ENCODE assay signal across 9 cellular contexts in the genomic region with DNA sequence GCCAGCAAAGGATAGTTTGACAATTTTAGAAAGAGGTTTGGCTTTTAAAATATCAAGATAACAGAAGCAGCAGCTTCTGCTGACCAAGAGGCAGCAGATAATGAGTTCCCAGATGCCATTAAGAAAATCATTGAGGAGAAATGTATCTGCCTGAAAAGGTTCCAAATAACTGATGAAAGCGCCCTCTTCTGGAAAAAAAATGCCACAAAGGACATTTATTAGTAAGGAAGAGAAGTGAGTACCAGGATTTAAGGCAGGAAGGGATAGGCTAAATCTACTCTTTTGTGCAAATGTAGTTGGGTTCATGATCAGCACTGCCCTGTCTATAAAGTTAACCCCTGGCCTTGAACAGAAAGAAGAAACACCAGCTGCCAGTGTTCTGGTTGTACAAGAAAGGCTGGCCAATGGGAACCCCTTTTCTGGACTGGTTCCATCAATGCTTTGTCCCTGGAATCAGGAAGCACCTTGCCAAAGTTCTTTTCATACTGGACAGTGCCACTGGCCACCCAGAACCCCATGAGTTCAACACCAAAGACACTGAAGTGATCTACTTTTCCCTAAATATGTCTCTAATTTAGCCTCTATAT. TPM values are rescaled to one million over a fixed set of nuclear protein-coding genes. Genes with fewer than 3 reads are reported as not detected.
A peak's percentile ranks its signal among the peaks of the same experiment; 100 is the strongest.
DNase-seq lines count a peak whose midpoint lies in the region; ATAC-seq and TF ChIP-seq lines count a peak whose summit lies in the region.
"Had no signal": no experiment of that assay in that cellular context is flagged by ENCODE, and none has a peak within 500 bp of the region (broad histone marks: within the 10 kb centered on the region; RNA-seq: fewer than 3 reads in every experiment).

No MANE protein-coding gene starts in this region.

- peaks cover 15% of the 10 kb centered on the region for H3K36me3 Mint-ChIP-seq in natural killer cell treated with Interleukin-12 subunit alpha and Interleukin-12 subunit beta and Interleukin-15 and Interleukin-18, amount 100 ng/mL, for 72 hours

- DNase-seq in SHP77 (lab: John Stamatoyannopoulos, UW) = peak; percentile 6 to 8
- no peak for DNase-seq in SHP77 treated with DMSO at 0.1 percent for 48 hours (lab: John Stamatoyannopoulos, UW)
- peak; percentile 25 for DNase-seq in NCI-H526 treated with DMSO at 0.1 percent for 48 hours (lab: John Stamatoyannopoulos, UW)
- peak; percentile 18 to 21 for DNase-seq in dermis microvascular lymphatic vessel endothelial cell (ENCODE audit: low read depth in 2 of 2)
- DNase-seq in retinal pigment epithelial cell (ENCODE audit: low read depth) = no peak
- DNase-seq in dorsolateral prefrontal cortex = no peak
- DNase-seq in natural killer cell treated with Interleukin-12 subunit alpha and Interleukin-12 subunit beta and Interleukin-15 and Interleukin-18, amount 100 ng/mL, for 72 hours (ENCODE audit: low spot score) = no peak
- DNase-seq in H4 (ENCODE audit: low spot score) = no peak
- DNase-seq: NCI-H2171 had no signal

- H3K4me1 Mint-ChIP-seq in natural killer cell treated with Interleukin-12 subunit alpha and Interleukin-12 subunit beta and Interleukin-15 and Interleukin-18, amount 100 ng/mL, for 72 hours (ENCODE audit: low read depth in 2 of 2) = no peaks in the 10 kb centered on the region

- H3K4me3 ChIP-seq in retinal pigment epithelial cell (ENCODE audit: low read length) = no peak overlapping the region
- no peak overlapping the region for H3K4me3 ChIP-seq in dorsolateral prefrontal cortex

- TF ChIP-seq CTCF in retinal pigment epithelial cell (conservative IDR thresholded peaks at IDR 0.05; ENCODE audit: low read depth, low read length) = peak; percentile 49
- peak in 15 of 56 donors; percentile 11 to 27 (median 21) for TF ChIP-seq CTCF in dorsolateral prefrontal cortex (IDR thresholded peaks at IDR 0.05 in 54 of 56, conservative IDR thresholded peaks at IDR 0.05 in 2 of 56; ENCODE audit: low read depth in 1 of 56, partially characterized antibody in 56 of 56)

- no peak for ATAC-seq in natural killer cell treated with Interleukin-12 subunit alpha and Interleukin-12 subunit beta and Interleukin-15 and Interleukin-18, amount 100 ng/mL, for 72 hours

- H3K27me3 ChIP-seq in dorsolateral prefrontal cortex = no peaks in the 10 kb centered on the region

- H3K27ac ChIP-seq in dorsolateral prefrontal cortex = peak overlapping the region in 5 of 59 donors; percentile 2 to 43 (median 27)

- no peak overlapping the region for H3K27ac Mint-ChIP-seq in natural killer cell treated with Interleukin-12 subunit alpha and Interleukin-12 subunit beta and Interleukin-15 and Interleukin-18, amount 100 ng/mL, for 72 hours

- intact Hi-C loops in dorsolateral prefrontal cortex (cut with DNase I) = no loop called here

- no peaks in the 10 kb centered on the region for H3K9me3 Mint-ChIP-seq in natural killer cell treated with Interleukin-12 subunit alpha and Interleukin-12 subunit beta and Interleukin-15 and Interleukin-18, amount 100 ng/mL, for 72 hours

- H3K27me3 Mint-ChIP-seq in natural killer cell treated with Interleukin-12 subunit alpha and Interleukin-12 subunit beta and Interleukin-15 and Interleukin-18, amount 100 ng/mL, for 72 hours = no peaks in the 10 kb centered on the region

- H3K4me3 Mint-ChIP-seq in natural killer cell treated with Interleukin-12 subunit alpha and Interleukin-12 subunit beta and Interleukin-15 and Interleukin-18, amount 100 ng/mL, for 72 hours = no peak overlapping the region

RNA-seq across cellular contexts. Expression of a gene that starts 40.6 kb away (rescaled TPM):
- total RNA-seq in dermis microvascular lymphatic vessel endothelial cell (12.0 and 13.5 TPM in 2 replicates), dorsolateral prefrontal cortex (10 to 100 TPM; 12.0 to 42.3 (median 27.3) TPM)
- total RNA-seq in natural killer cell treated with Interleukin-12 subunit alpha and Interleukin-12 subunit beta and Interleukin-15 and Interleukin-18, amount 100 ng/mL, for 72 hours = 10 to 100 TPM; 17.5 to 37.7 TPM
- 6.7 and 14.3 TPM in 2 replicates for total RNA-seq in H4 (2014; rRNA removed; shearing (Covaris generic))

RNA-seq across cellular contexts. Expression of a gene that starts 40.7 kb away (rescaled TPM):
- total RNA-seq in dermis microvascular lymphatic vessel endothelial cell (7.6 and 9.6 TPM in 2 replicates), dorsolateral prefrontal cortex (10 to 100 TPM; 11.3 to 36.8 (median 23.3) TPM)
- 1 to 10 TPM; 6.4 to 6.9 TPM for total RNA-seq in natural killer cell treated with Interleukin-12 subunit alpha and Interleukin-12 subunit beta and Interleukin-15 and Interleukin-18, amount 100 ng/mL, for 72 hours
- 37.9 and 48.7 TPM in 2 replicates for total RNA-seq in H4 (2014; rRNA removed; shearing (Covaris generic))

RNA-seq across cellular contexts. Expression of a gene that starts 54.6 kb away (rescaled TPM):
- under 0.01 TPM in 2 replicates for total RNA-seq in dermis microvascular lymphatic vessel endothelial cell
- total RNA-seq in dorsolateral prefrontal cortex = 10 to 100 TPM in 33 of 120 experiments, 1 to 10 TPM in 87; 2.8 to 16.9 (median 8.6) TPM
- total RNA-seq in natural killer cell treated with Interleukin-12 subunit alpha and Interleukin-12 subunit beta and Interleukin-15 and Interleukin-18, amount 100 ng/mL, for 72 hours = under 1 TPM in 1 of 2 donors, not detected in 1; 0.28 TPM
- total RNA-seq in H4 (2014; rRNA removed; shearing (Covaris generic)) = not detected in 2 replicates

RNA-seq across cellular contexts. Expression of a gene that starts 57.1 kb away (rescaled TPM):
- 6.1 and 8.3 TPM in 2 replicates for total RNA-seq in dermis microvascular lymphatic vessel endothelial cell
- total RNA-seq in dorsolateral prefrontal cortex = 10 to 100 TPM in 83 of 120 experiments, 1 to 10 TPM in 37; 6.5 to 19.1 (median 11.1) TPM
- total RNA-seq in natural killer cell treated with Interleukin-12 subunit alpha and Interleukin-12 subunit beta and Interleukin-15 and Interleukin-18, amount 100 ng/mL, for 72 hours = 10 to 100 TPM; 16.4 to 23.1 TPM
- 16.3 and 31.3 TPM in 2 replicates for total RNA-seq in H4 (2014; rRNA removed; shearing (Covaris generic))

Comparison
In these comparisons a context has a peak if more than half of its experiments do, and no peak if none do; other contexts are left out.
1. DNase-seq: peak in SHP77 (2 of 2), NCI-H526 treated with DMSO at 0.1 percent for 48 hours (single experiment) and dermis microvascular lymphatic vessel endothelial cell (2 of 2); none in SHP77 treated with DMSO at 0.1 percent for 48 hours (single experiment), retinal pigment epithelial cell (single experiment), dorsolateral prefrontal cortex (0 of 10), natural killer cell treated with Interleukin-12 subunit alpha and Interleukin-12 subunit beta and Interleukin-15 and Interleukin-18, amount 100 ng/mL, for 72 hours (single experiment) and H4 (single experiment).